9 cellular contexts compared by ENCODE assay signal in the genomic region with DNA sequence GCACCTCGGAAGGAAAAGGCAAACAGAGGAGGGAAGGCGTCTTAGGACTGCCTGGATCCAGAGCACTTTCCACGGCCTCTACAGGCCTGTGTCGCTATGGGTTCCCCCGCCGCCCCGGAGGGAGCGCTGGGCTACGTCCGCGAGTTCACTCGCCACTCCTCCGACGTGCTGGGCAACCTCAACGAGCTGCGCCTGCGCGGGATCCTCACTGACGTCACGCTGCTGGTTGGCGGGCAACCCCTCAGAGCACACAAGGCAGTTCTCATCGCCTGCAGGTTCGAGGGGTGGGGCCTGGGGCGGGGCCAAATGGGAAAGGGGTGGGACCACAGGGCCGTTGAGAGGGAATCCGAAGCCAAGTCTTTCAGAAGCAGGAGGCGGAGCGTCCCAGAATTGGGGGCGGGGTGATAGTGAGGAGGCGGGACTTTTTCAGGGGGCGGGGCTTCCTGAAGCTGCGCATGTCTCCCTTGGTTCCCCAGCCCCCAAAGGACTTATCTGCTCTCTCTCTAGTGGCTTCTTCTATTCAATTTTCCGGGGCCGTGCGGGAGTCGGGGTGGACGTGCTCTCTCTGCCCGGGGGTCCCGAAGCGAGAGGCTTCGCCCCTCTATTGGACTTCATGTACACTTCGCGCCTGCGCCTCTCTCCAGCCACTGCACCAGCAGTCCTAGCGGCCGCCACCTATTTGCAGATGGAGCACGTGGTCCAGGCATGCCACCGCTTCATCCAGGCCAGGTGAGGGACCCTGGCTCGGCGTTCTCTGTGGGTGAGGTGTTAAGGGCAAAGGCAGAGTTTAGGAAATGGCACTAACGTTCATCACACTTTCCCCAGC. TPM values are rescaled to one million over a fixed set of nuclear protein-coding genes. Genes with fewer than 3 reads are reported as not detected.
DNase-seq lines count a peak whose midpoint lies in the region; ATAC-seq and TF ChIP-seq lines count a peak whose summit lies in the region.
"Had no signal": no experiment of that assay in that cellular context is flagged by ENCODE, and none has a peak within 500 bp of the region (broad histone marks: within the 10 kb centered on the region; RNA-seq: fewer than 3 reads in every experiment).

No MANE protein-coding gene starts in this region.

- peaks cover 2 to 21% (median 12%) of the 10 kb centered on the region in 4 donors for H3K4me1 ChIP-seq in Peyer's patch

- TF ChIP-seq POLR2A in Peyer's patch (IDR thresholded peaks at IDR 0.05): peak in 1 of 2 donors; percentile 54

- no peaks in the 10 kb centered on the region for H3K9me3 ChIP-seq in Peyer's patch

- no peaks in the 10 kb centered on the region for H3K36me3 ChIP-seq in Peyer's patch

- no peak overlapping the region for H3K27ac Mint-ChIP-seq in nephron progenitor cell
- peak overlapping the region; percentile 81 for H3K27ac Mint-ChIP-seq in stimulated activated naive B cell treated with anti-CD40 and anti-IgM and Interleukin-4, amounts not matched to agents 10 μg/mL and 1 μg/mL and 100 μg/mL, for 72 hours

- TF ChIP-seq CTCF in Peyer's patch (IDR thresholded peaks at IDR 0.05) (no peak), nephron progenitor cell (IDR thresholded peaks at IDR 0.05) (no peak)

- DNase-seq in Peyer's patch (peak; percentile 89 to 97 (median 97)), activated gamma-delta T cell treated with Interleukin-2 at 50 U/mL for 16 hours (peak; percentile 88), foreskin melanocyte (peak; percentile 83), nephron progenitor cell (peak; percentile 94)
- peak; percentile 87 for DNase-seq in stimulated activated naive B cell treated with anti-CD40 and anti-IgM and Interleukin-4, amounts not matched to agents 10 μg/mL and 1 μg/mL and 100 μg/mL, for 72 hours

- peak overlapping the region in 3 of 4 donors; percentile 32 to 50 (median 36) for H3K4me3 ChIP-seq in Peyer's patch

- no peaks in the 10 kb centered on the region for H3K27me3 ChIP-seq in Peyer's patch

- ATAC-seq in GM21825 (IDR thresholded peaks at IDR 0.05; ENCODE audit: unreplicated experiment) (peak; percentile 39), HG03025 (IDR thresholded peaks at IDR 0.05; ENCODE audit: low FRiP score, unreplicated experiment) (no peak), GM19023 (IDR thresholded peaks at IDR 0.05; ENCODE audit: unreplicated experiment) (no peak)
- peak; percentile 61 to 70 for ATAC-seq in stimulated activated naive B cell treated with anti-CD40 and anti-IgM and Interleukin-4, amounts not matched to agents 10 μg/mL and 1 μg/mL and 100 μg/mL, for 72 hours (replicated peaks)

- no peaks in the 10 kb centered on the region for H3K9me3 Mint-ChIP-seq in nephron progenitor cell
- H3K9me3 Mint-ChIP-seq in stimulated activated naive B cell treated with anti-CD40 and anti-IgM and Interleukin-4, amounts not matched to agents 10 μg/mL and 1 μg/mL and 100 μg/mL, for 72 hours: peaks cover 0 to 4% of the 10 kb centered on the region in 2 donors

- peak overlapping the region; percentile 74 for H3K4me3 Mint-ChIP-seq in nephron progenitor cell
- H3K4me3 Mint-ChIP-seq in stimulated activated naive B cell treated with anti-CD40 and anti-IgM and Interleukin-4, amounts not matched to agents 10 μg/mL and 1 μg/mL and 100 μg/mL, for 72 hours: peak overlapping the region; percentile 84 to 86

- peak overlapping the region; percentile 60 to 85 (median 67) for H3K27ac ChIP-seq in Peyer's patch
- H3K27ac ChIP-seq: epithelial cell of prostate had no signal

- H3K36me3 Mint-ChIP-seq in nephron progenitor cell (ENCODE audit: low read depth): no peaks in the 10 kb centered on the region
- H3K36me3 Mint-ChIP-seq in stimulated activated naive B cell treated with anti-CD40 and anti-IgM and Interleukin-4, amounts not matched to agents 10 μg/mL and 1 μg/mL and 100 μg/mL, for 72 hours: no peaks in the 10 kb centered on the region

- peaks cover 41% of the 10 kb centered on the region for H3K27me3 Mint-ChIP-seq in nephron progenitor cell (ENCODE audit: low read depth, poor library complexity)
- H3K27me3 Mint-ChIP-seq in stimulated activated naive B cell treated with anti-CD40 and anti-IgM and Interleukin-4, amounts not matched to agents 10 μg/mL and 1 μg/mL and 100 μg/mL, for 72 hours: peaks cover 0 to 5% of the 10 kb centered on the region in 2 donors

- H3K4me1 Mint-ChIP-seq in nephron progenitor cell: peaks cover 42% of the 10 kb centered on the region
- H3K4me1 Mint-ChIP-seq in stimulated activated naive B cell treated with anti-CD40 and anti-IgM and Interleukin-4, amounts not matched to agents 10 μg/mL and 1 μg/mL and 100 μg/mL, for 72 hours: peaks cover 31% of the 10 kb centered on the region in 2 donors

RNA-seq across cellular contexts. Expression of gene BCL6B, which starts 0.9 kb away (rescaled TPM):
- total RNA-seq in Peyer's patch: 1 to 10 TPM in 2 of 4 donors, under 1 TPM in 2; 0.57 to 9.9 (median 1.4) TPM

RNA-seq across cellular contexts. Expression of gene RNASEK, which starts 11.4 kb away (rescaled TPM):
- total RNA-seq in Peyer's patch: 100 to 1,000 TPM in 2 of 4 donors, 10 to 100 TPM in 2; 56.9 to 138 (median 109) TPM

RNA-seq across cellular contexts. Expression of gene SLC16A13, which starts 12.0 kb away (rescaled TPM):
- 10 to 100 TPM in 1 of 4 donors, 1 to 10 TPM in 3; 7.5 to 16.4 (median 8.8) TPM for total RNA-seq in Peyer's patch

RNA-seq across cellular contexts. Expression of gene SLC16A11, which starts 20.1 kb away (rescaled TPM):
- 1 to 10 TPM in 1 of 4 donors, under 1 TPM in 1, not detected in 2; 0.94 to 1.1 TPM for total RNA-seq in Peyer's patch

RNA-seq across cellular contexts. Expression of gene ALOX12, which starts 27.9 kb away (rescaled TPM):
- not detected for total RNA-seq in Peyer's patch

Comparison
In these comparisons a context has a peak if more than half of its experiments do, and no peak if none do; other contexts are left out.
1. ATAC-seq: peak in GM21825 (single experiment) and stimulated activated naive B cell treated with anti-CD40 and anti-IgM and Interleukin-4, amounts not matched to agents 10 μg/mL and 1 μg/mL and 100 μg/mL, for 72 hours (2 of 2); none in HG03025 (single experiment) and GM19023 (single experiment).
2. Peak in every context shown above with its lines, with median percentiles within 50 percentile points of each other: DNase-seq.